ENCODE assay signal across 3 cellular contexts in the genomic region with DNA sequence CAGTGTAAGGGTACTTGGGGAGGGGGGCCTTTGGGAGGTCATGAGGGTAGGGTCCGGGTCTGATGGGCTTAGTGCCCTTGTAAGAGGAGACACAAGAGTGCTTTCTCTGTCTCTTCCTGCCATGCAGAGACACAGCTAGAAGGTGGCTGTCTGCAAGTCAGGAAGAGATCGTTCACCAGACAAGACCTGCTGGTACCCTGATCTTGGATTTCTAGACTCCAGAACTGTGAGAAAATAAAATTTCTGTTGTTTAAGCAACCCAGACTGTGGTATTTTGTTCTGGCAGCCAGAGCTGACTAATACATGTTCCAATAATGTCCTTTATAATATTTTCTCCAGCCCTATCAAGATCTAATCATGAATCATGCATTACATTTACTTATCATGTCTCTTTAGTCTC.
"Had no signal": no experiment of that assay in that cellular context is flagged by ENCODE, and none has a peak within 500 bp of the region (broad histone marks: within the 10 kb centered on the region; RNA-seq: fewer than 3 reads in every experiment).

No MANE protein-coding gene starts in this region.

- DNase-seq: GDM1, GF-D8 had no signal

- H3K4me3 ChIP-seq: GM12878 had no signal
